In genomic region chr9:69546265-69546664, GRCh38 we compare ENCODE assay signal across 9 cellular contexts.
DNase-seq lines count a peak whose midpoint lies in the region; ATAC-seq and TF ChIP-seq lines count a peak whose summit lies in the region.
"Had no signal": no experiment of that assay in that cellular context is flagged by ENCODE, and none has a peak within 500 bp of the region (broad histone marks: within the 10 kb centered on the region; RNA-seq: fewer than 3 reads in every experiment).

No MANE protein-coding gene starts in this region.

- H3K4me3 ChIP-seq in Loucy (ENCODE audit: low read length, poor library complexity, severe bottlenecking): no peak overlapping the region
- no peak overlapping the region for H3K4me3 ChIP-seq in WERI-Rb-1 (ENCODE audit: low read depth, low read length)
- no peak overlapping the region for H3K4me3 ChIP-seq in tibial nerve

- intact Hi-C loops in left colon (cut with DNase I, micrococcal nuclease): loop anchor here in 1 of 2 donors (5.0 kb wide), 1 partner anchor 119 kb away; no protein-coding TSS in a partner anchor

- DNase-seq in D341Med (ENCODE audit: low spot score): peak; percentile 55
- DNase-seq in WERI-Rb-1: peak; percentile 52
- DNase-seq in left colon: peak in 1 of 2 donors; percentile 24
- no peak for DNase-seq in activated gamma-delta T cell treated with Interleukin-2 at 50 U/mL for 16 hours
- DNase-seq in tibial nerve (ENCODE audit: low spot score in 2 of 2): no peak
- DNase-seq: stimulated activated CD4-positive, alpha-beta T cell treated with anti-CD3 and anti-CD28 coated beads, Interleukin-1b, Interleukin-23, amount 100 ng/mL, for 48 hours had no signal

- no peak for TF ChIP-seq EP300 in tibial nerve (IDR thresholded peaks at IDR 0.05)

- H3K27me3 ChIP-seq in Loucy (ENCODE audit: insufficient read depth, low read length, poor library complexity, severe bottlenecking): no peaks in the 10 kb centered on the region
- H3K27me3 ChIP-seq in WERI-Rb-1 (ENCODE audit: insufficient read depth, low read depth, severe bottlenecking): no peaks in the 10 kb centered on the region
- no peaks in the 10 kb centered on the region for H3K27me3 ChIP-seq in tibial nerve

- peak; percentile 85 for TF ChIP-seq CTCF in Loucy (conservative IDR thresholded peaks at IDR 0.05; ENCODE audit: low read length)
- TF ChIP-seq CTCF in WERI-Rb-1 (IDR thresholded peaks at IDR 0.05; ENCODE audit: low read depth, low read length): peak; percentile 67
- TF ChIP-seq CTCF in tibial nerve (IDR thresholded peaks at IDR 0.05): peak in 1 of 5 experiments; percentile 38

- no peak overlapping the region for H3K27ac ChIP-seq in WERI-Rb-1
- no peak overlapping the region for H3K27ac ChIP-seq in tibial nerve

- H3K9me2 ChIP-seq in Loucy (replicated peaks; ENCODE audit: low read depth, low read length): no peaks in the 10 kb centered on the region

- no peaks in the 10 kb centered on the region for H3K79me2 ChIP-seq in Loucy (ENCODE audit: insufficient read depth, low read length)

- no peak overlapping the region for H3K9ac ChIP-seq in Loucy (ENCODE audit: low read depth, low read length, poor library complexity, severe bottlenecking)

- H3K4me2 ChIP-seq in Loucy (ENCODE audit: low read depth, low read length, poor library complexity, severe bottlenecking): no peak overlapping the region

- no peaks in the 10 kb centered on the region for H4K20me1 ChIP-seq in Loucy (ENCODE audit: insufficient read depth, low read length, poor library complexity, severe bottlenecking)

- H2AFZ ChIP-seq in Loucy (ENCODE audit: low read length): no peak overlapping the region

- WGBS in tibial nerve, 2 donors: 76 to 83% methylated on average over 4 of the region's 4 CpGs

- H3K4me1 ChIP-seq in Loucy (ENCODE audit: insufficient read depth, low read length, poor library complexity, severe bottlenecking): no peaks in the 10 kb centered on the region
- peaks cover 0 to 20% (median 0%) of the 10 kb centered on the region in 4 donors for H3K4me1 ChIP-seq in tibial nerve

- TF ChIP-seq POLR2A in tibial nerve (IDR thresholded peaks at IDR 0.05): no peak

- no peaks in the 10 kb centered on the region for H3K36me3 ChIP-seq in Loucy (ENCODE audit: insufficient read depth, low read length)
- H3K36me3 ChIP-seq in WERI-Rb-1: no peaks in the 10 kb centered on the region
- H3K36me3 ChIP-seq in tibial nerve: no peaks in the 10 kb centered on the region

- no peaks in the 10 kb centered on the region for H3F3A ChIP-seq in Loucy (ENCODE audit: low read depth)

- ATAC-seq in left colon (peak; percentile 53), HG02798 (IDR thresholded peaks at IDR 0.05; ENCODE audit: poor library complexity, unreplicated experiment) (no peak), GM21360 (IDR thresholded peaks at IDR 0.05; ENCODE audit: unreplicated experiment) (no peak)

- H3K9me3 ChIP-seq in Loucy (ENCODE audit: insufficient read depth, low read depth, low read length) (no peaks in the 10 kb centered on the region), WERI-Rb-1 (ENCODE audit: severe bottlenecking) (no peaks in the 10 kb centered on the region), tibial nerve (peaks cover 0 to 4% (median 0%) of the 10 kb centered on the region in 4 donors)

Comparison
In these comparisons a context has a peak if more than half of its experiments do, and no peak if none do; other contexts are left out.
1. DNase-seq: peak in D341Med (single experiment) and WERI-Rb-1 (single experiment); none in activated gamma-delta T cell treated with Interleukin-2 at 50 U/mL for 16 hours (single experiment) and tibial nerve (0 of 2).